ENCODE assay signal across 20 cellular contexts in the genomic region with DNA sequence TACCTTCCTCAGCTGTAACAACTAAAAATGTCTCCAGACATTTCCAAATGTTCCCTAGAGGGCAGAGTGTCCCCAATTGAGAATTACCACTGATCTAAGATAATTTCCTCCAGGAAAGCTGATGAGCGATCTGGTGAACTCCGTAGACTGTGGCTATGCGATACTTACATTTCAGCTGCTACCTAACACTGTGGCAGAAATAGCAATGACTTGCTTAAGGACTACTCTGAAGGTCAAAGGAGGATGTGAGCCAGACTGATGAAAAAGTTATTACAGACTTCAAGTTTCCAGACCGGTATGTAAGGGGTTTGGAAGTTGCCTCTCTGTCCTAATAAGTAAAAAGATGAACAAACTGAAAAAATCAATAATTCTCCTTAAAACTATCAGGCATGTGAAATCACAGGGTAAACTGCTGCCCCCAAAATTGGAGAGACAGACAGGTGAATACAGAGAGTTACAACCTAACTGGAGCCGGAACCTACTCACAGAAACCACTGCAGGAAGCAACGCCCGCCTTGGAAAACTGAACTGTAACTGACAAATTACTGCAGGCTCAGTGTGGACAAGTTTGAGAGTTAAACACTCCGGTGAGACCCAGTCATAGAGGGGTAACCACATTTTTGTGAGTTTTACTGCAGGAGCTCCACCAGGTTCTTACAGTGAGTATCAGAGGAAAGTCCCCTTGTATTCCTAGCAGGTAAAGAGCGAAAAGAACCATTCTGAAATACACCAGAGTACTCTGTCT.
DNase-seq lines count a peak whose midpoint lies in the region; ATAC-seq and FAIRE-seq lines count a peak whose summit lies in the region.
"Had no signal": no experiment of that assay in that cellular context is flagged by ENCODE, and none has a peak within 500 bp of the region (broad histone marks: within the 10 kb centered on the region; RNA-seq: fewer than 3 reads in every experiment).

No MANE protein-coding gene starts in this region.

- no peaks in the 10 kb centered on the region for H3K9me3 Mint-ChIP-seq in activated naive CD4-positive, alpha-beta T cell treated with anti-CD3 and anti-CD28 coated beads, Interleukin-2, amount 50 U/mL, for 24 hours

- peak; percentile 32 for FAIRE-seq in urothelium cell line (lab: Jason Lieb, UNC)
- FAIRE-seq: endothelial cell of umbilical vein, G401.6, GM18507 had no signal

- H3K36me3 Mint-ChIP-seq in activated naive CD4-positive, alpha-beta T cell treated with anti-CD3 and anti-CD28 coated beads, Interleukin-2, amount 50 U/mL, for 24 hours = no peaks in the 10 kb centered on the region
- peaks cover 5% of the 10 kb centered on the region for H3K36me3 Mint-ChIP-seq in T-helper 17 cell (ENCODE audit: low read depth)
- H3K36me3 Mint-ChIP-seq: WTC11 had no signal

- H3K27me3 Mint-ChIP-seq in activated naive CD4-positive, alpha-beta T cell treated with anti-CD3 and anti-CD28 coated beads, Interleukin-2, amount 50 U/mL, for 24 hours = no peaks in the 10 kb centered on the region
- no peaks in the 10 kb centered on the region for H3K27me3 Mint-ChIP-seq in T-helper 17 cell

- peaks cover 76% of the 10 kb centered on the region for H3K4me1 Mint-ChIP-seq in activated naive CD4-positive, alpha-beta T cell treated with anti-CD3 and anti-CD28 coated beads, Interleukin-2, amount 50 U/mL, for 24 hours
- peaks cover 43% of the 10 kb centered on the region for H3K4me1 Mint-ChIP-seq in T-helper 17 cell

- peak; percentile 70 for ATAC-seq in T-helper 17 cell
- ATAC-seq: upper lobe of right lung, WTC11 had no signal

- DNase-seq in activated naive CD4-positive, alpha-beta T cell treated with Interleukin-2 at 50 U/mL for 16 hours = no peak
- DNase-seq in T-helper 17 cell (no peak), urothelium cell line (ENCODE audit: low spot score) (no peak), ecto neural progenitor cell (ENCODE audit: low spot score) (no peak), AML-193 (lab: John Stamatoyannopoulos, UW) (no peak)
- DNase-seq in central memory CD4-positive, alpha-beta T cell = peak; percentile 9
- DNase-seq: activated CD8-positive, alpha-beta memory T cell treated with anti-CD3 and anti-CD28 coated beads, Interleukin-2, amount 50 U/mL, for 48 hours; cortex of kidney; glutamatergic neuron; NCI-H1092; NCI-H2029; NCI-H2227 treated with DMSO at 0.1 percent for 48 hours; SK-N-SH; T1000; upper lobe of right lung had no signal

- no peaks in the 10 kb centered on the region for H3K9me3 ChIP-seq in T-helper 17 cell (ENCODE audit: control insufficient read depth, low read length, poor library complexity, severe bottlenecking)
- H3K9me3 ChIP-seq: SK-N-SH, upper lobe of right lung had no signal

- peak overlapping the region; percentile 81 for H3K4me3 Mint-ChIP-seq in activated naive CD4-positive, alpha-beta T cell treated with anti-CD3 and anti-CD28 coated beads, Interleukin-2, amount 50 U/mL, for 24 hours
- peak overlapping the region; percentile 89 for H3K4me3 Mint-ChIP-seq in T-helper 17 cell
- H3K4me3 Mint-ChIP-seq: WTC11 had no signal

- no peak overlapping the region for H3K27ac Mint-ChIP-seq in activated naive CD4-positive, alpha-beta T cell treated with anti-CD3 and anti-CD28 coated beads, Interleukin-2, amount 50 U/mL, for 24 hours
- peak overlapping the region; percentile 99 for H3K27ac Mint-ChIP-seq in T-helper 17 cell
- H3K27ac Mint-ChIP-seq: WTC11 had no signal
